13 cellular contexts compared by ENCODE assay signal in the genomic region with DNA sequence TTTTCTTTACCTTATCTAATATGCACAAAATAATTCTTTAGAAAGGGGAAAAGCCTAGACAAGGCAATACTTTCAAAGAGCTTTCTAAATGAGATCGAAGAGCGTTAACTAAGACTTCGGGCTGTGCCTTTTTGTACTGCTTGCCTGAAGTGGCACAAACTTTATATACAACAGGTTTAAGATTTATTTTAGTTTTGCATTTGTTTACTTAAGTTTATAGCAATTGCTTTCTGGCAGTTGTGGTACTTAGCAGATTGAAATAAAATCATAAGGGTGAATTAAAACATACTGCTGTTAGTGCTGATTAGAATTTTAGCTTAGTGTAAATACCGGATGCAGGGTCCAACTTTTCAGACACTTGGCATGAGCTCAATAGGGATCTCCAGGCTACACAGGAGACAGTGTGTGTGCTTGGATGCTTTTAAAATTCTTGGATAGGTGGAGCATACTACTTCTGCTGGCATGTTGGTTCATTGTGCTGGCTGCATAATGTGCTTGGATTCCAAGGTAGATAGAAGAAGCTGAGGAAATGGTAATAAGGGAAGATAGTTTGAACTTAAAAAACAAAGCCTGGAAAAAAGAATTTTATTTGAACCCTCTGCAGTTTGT.
DNase-seq lines count a peak whose midpoint lies in the region; ATAC-seq, FAIRE-seq and TF ChIP-seq lines count a peak whose summit lies in the region.
"Had no signal": no experiment of that assay in that cellular context is flagged by ENCODE, and none has a peak within 500 bp of the region (broad histone marks: within the 10 kb centered on the region; RNA-seq: fewer than 3 reads in every experiment).

No MANE protein-coding gene starts in this region.

- no peak overlapping the region for H3K9ac ChIP-seq in HepG2 (ENCODE audit: insufficient read depth, low read depth, low read length)

- no peaks in the 10 kb centered on the region; the same call in 1 of the 2 replicates for H4K20me1 ChIP-seq in HepG2 (ENCODE audit: insufficient read depth, low read length)

- H3K27ac ChIP-seq in right lobe of liver (peak overlapping the region in 1 of 3 donors; percentile 10), HepG2 (ENCODE audit: extremely low read length, insufficient read depth, low read length) (no peak overlapping the region), gastroesophageal sphincter (peak overlapping the region; percentile 81 to 95 (median 82))
- H3K27ac ChIP-seq: SJCRH30 had no signal

- H3K4me2 ChIP-seq in HepG2 (ENCODE audit: low read depth, low read length) = no peak overlapping the region

- POLR2A ChIA-PET in HepG2 (lab: Yijun Ruan, JAX) = no interaction called here

- TF ChIP-seq POLR2A in right lobe of liver (IDR thresholded peaks at IDR 0.05) (no peak), HepG2 (IDR thresholded peaks at IDR 0.05; ENCODE audit: insufficient read depth in 1 of 2, low read depth in 2 of 2, low read length in 2 of 2) (no peak), gastroesophageal sphincter (IDR thresholded peaks at IDR 0.05) (no peak)

- no TSS peak for BruUV-seq in HepG2 (replicated peaks; lab: Mats Ljungman, UMichigan)

- H3K4me3 ChIP-seq in right lobe of liver = no peak overlapping the region
- no peak overlapping the region for H3K4me3 ChIP-seq in HepG2 (replicated peaks in 1 of 3; ENCODE audit: insufficient read depth in 1 of 3, low read depth in 2 of 3, low read length in 3 of 3)
- peak overlapping the region; percentile 35 to 36 for H3K4me3 ChIP-seq in gastroesophageal sphincter
- no peak overlapping the region for H3K4me3 ChIP-seq in neuron (ENCODE audit: low read length)
- H3K4me3 ChIP-seq: SJCRH30 had no signal

- H3K9me3 ChIP-seq in right lobe of liver (no peaks in the 10 kb centered on the region), HepG2 (ENCODE audit: low read length) (no peaks in the 10 kb centered on the region), gastroesophageal sphincter (no peaks in the 10 kb centered on the region), neuron (ENCODE audit: low read length) (no peaks in the 10 kb centered on the region)
- H3K9me3 ChIP-seq: SJCRH30 had no signal

- TF ChIP-seq CTCF in right lobe of liver (IDR thresholded peaks at IDR 0.05) (no peak), HepG2 (CRISPR knock-in tag; IDR thresholded peaks at IDR 0.05) (no peak), gastroesophageal sphincter (IDR thresholded peaks at IDR 0.05) (no peak)

- no peaks in the 10 kb centered on the region for H3K27me3 ChIP-seq in right lobe of liver
- H3K27me3 ChIP-seq in HepG2 (ENCODE audit: control insufficient read depth in 1 of 2, insufficient read depth in 2 of 2, low read length in 2 of 2) = no peaks in the 10 kb centered on the region
- H3K27me3 ChIP-seq in gastroesophageal sphincter = no peaks in the 10 kb centered on the region
- no peaks in the 10 kb centered on the region for H3K27me3 ChIP-seq in neuron (ENCODE audit: insufficient read depth, low read length)
- H3K27me3 ChIP-seq: SJCRH30 had no signal

- TF ChIP-seq RAD21 in HepG2 (CRISPR knock-in tag; IDR thresholded peaks at IDR 0.05) = no peak

- H3K36me3 ChIP-seq in right lobe of liver (no peaks in the 10 kb centered on the region), HepG2 (replicated peaks in 1 of 2; ENCODE audit: control insufficient read depth in 1 of 2, insufficient read depth in 2 of 2, low read length in 2 of 2) (no peaks in the 10 kb centered on the region; a peak in 1 of 5 replicates), gastroesophageal sphincter (no peaks in the 10 kb centered on the region), neuron (ENCODE audit: insufficient read depth, low read length) (no peaks in the 10 kb centered on the region)
- H3K36me3 ChIP-seq: SJCRH30 had no signal

- intact Hi-C loops in right lobe of liver (cut with DNase I) (no loop called here), HepG2 (cut with micrococcal nuclease; ENCODE audit: unreplicated experiment) (no loop called here)

- H3K4me1 ChIP-seq in right lobe of liver (peaks cover 0 to 34% (median 12%) of the 10 kb centered on the region in 4 donors), HepG2 (ENCODE audit: insufficient read depth, low read length) (peaks cover 39% of the 10 kb centered on the region), gastroesophageal sphincter (peaks cover 6 to 66% (median 30%) of the 10 kb centered on the region in 3 donors), neuron (ENCODE audit: insufficient read depth, low read length) (no peaks in the 10 kb centered on the region)

- no peak for TF ChIP-seq EP300 in HepG2 (IDR thresholded peaks at IDR 0.05; ENCODE audit: low read depth in 2 of 2, low read length in 2 of 2)
- TF ChIP-seq EP300 in HepG2 (CRISPR knock-in tag; IDR thresholded peaks at IDR 0.05; ENCODE audit: borderline replicate concordance) = no peak
- TF ChIP-seq EP300 in gastroesophageal sphincter (IDR thresholded peaks at IDR 0.05) = no peak

- no peak for DNase-seq in right lobe of liver
- no peak for DNase-seq in HepG2 (ENCODE audit: low spot score)
- no peak for DNase-seq in CD1c-positive myeloid dendritic cell (ENCODE audit: extremely low spot score)
- no peak for DNase-seq in NOMO-1 (lab: John Stamatoyannopoulos, UW; ENCODE audit: unreplicated experiment in 2 of 2)
- DNase-seq: activated CD8-positive, alpha-beta memory T cell treated with anti-CD3 and anti-CD28 coated beads, Interleukin-2, amount 10 ng/mL, durations not matched to agents 7 days and 5 days; activated naive CD4-positive, alpha-beta T cell treated with anti-CD3 and anti-CD28 coated beads, Interleukin-2, amount 50 U/mL, for 16 hours; NCI-H526 treated with DMSO at 0.1 percent for 48 hours; SJCRH30 had no signal

- no peak overlapping the region for H2AFZ ChIP-seq in HepG2 (ENCODE audit: low read length)
- peak overlapping the region; percentile 68 for H2AFZ ChIP-seq in neuron (ENCODE audit: low read depth, low read length)

- in situ Hi-C loops in HepG2 (cut with HindIII; ENCODE audit: extremely low pct_ligation_motif_present, low pct_unique_long_range_greater_than_20kb) = no loop called here

- peaks cover 96% of the 10 kb centered on the region for H3K79me2 ChIP-seq in HepG2 (ENCODE audit: insufficient read depth, low read length)

- CTCF ChIA-PET in HepG2 (lab: Yijun Ruan, JAX; ENCODE audit: low intra/inter-chr PET ratio, low total read pairs) = no interaction called here

- ATAC-seq in right lobe of liver (peak in 3 of 4 donors; percentile 13 to 49 (median 38)), HepG2 (no peak), gastroesophageal sphincter (peak; percentile 57), GM21576 (IDR thresholded peaks at IDR 0.05; ENCODE audit: unreplicated experiment) (no peak)
- ATAC-seq in activated CD4-positive, CD25-positive, alpha-beta regulatory T cell treated with anti-CD3 and anti-CD28 coated beads, Interleukin-2, amount 50 U/mL, for 24 hours = no peak
- ATAC-seq: activated CD8-positive, alpha-beta memory T cell treated with anti-CD3 and anti-CD28 coated beads, Interleukin-2, amount 10 ng/mL, durations not matched to agents 7 days and 5 days had no signal

- 63% methylated on average over 4 of the region's 4 CpGs for WGBS in right lobe of liver (ENCODE audit: insufficient coverage, low coverage, low lambda C conversion rate, missing lambda C conversion rate)
- 88% methylated on average over 4 of the region's 4 CpGs for WGBS in HepG2 (ENCODE audit: low lambda C conversion rate)
- 16 to 28% methylated on average over 4 of the region's 4 CpGs for WGBS in gastroesophageal sphincter (ENCODE audit: low coverage in 1 of 2), 2 donors

- FAIRE-seq in HepG2 (lab: Jason Lieb, UNC) = no peak
- FAIRE-seq: frontal cortex had no signal

TF ChIP-seq in HepG2, 621 proteins besides CTCF, POLR2A, EP300 and RAD21:
- TF ChIP-seq ZFY (CRISPR knock-in tag; IDR thresholded peaks at IDR 0.05) = no peak
- TF ChIP-seq, protein P1, sequence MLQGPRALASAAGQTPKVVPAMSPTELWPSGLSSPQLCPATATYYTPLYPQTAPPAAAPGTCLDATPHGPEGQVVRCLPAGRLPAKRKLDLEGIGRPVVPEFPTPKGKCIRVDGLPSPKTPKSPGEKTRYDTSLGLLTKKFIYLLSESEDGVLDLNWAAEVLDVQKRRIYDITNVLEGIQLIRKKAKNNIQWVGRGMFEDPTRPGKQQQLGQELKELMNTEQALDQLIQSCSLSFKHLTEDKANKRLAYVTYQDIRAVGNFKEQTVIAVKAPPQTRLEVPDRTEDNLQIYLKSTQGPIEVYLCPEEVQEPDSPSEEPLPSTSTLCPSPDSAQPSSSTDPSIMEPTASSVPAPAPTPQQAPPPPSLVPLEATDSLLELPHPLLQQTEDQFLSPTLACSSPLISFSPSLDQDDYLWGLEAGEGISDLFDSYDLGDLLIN (CRISPR knock-in tag; IDR thresholded peaks at IDR 0.05; ENCODE audit: borderline replicate concordance) = no peak
- no peak for TF ChIP-seq ZNF564 (CRISPR knock-in tag; IDR thresholded peaks at IDR 0.05)
- no peak for TF ChIP-seq AGO2 (optimal IDR thresholded peaks at IDR 0.05; ENCODE audit: low read depth, low read length)
- TF ChIP-seq, protein P2, sequence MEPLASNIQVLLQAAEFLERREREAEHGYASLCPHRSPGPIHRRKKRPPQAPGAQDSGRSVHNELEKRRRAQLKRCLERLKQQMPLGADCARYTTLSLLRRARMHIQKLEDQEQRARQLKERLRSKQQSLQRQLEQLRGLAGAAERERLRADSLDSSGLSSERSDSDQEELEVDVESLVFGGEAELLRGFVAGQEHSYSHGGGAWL (CRISPR knock-in tag; IDR thresholded peaks at IDR 0.05) = no peak
- TF ChIP-seq ZNF225 (CRISPR knock-in tag; IDR thresholded peaks at IDR 0.05) = no peak
- TF ChIP-seq BORCS8-MEF2B (CRISPR knock-in tag; IDR thresholded peaks at IDR 0.05) = no peak
- TF ChIP-seq PCBP1 (IDR thresholded peaks at IDR 0.05; ENCODE audit: borderline replicate concordance, low read depth, low read length) = no peak
- TF ChIP-seq RCOR2 (CRISPR knock-in tag; IDR thresholded peaks at IDR 0.05) = no peak
- TF ChIP-seq KLF6 (CRISPR knock-in tag; IDR thresholded peaks at IDR 0.05) = no peak
- TF ChIP-seq ZNF44 (CRISPR knock-in tag; IDR thresholded peaks at IDR 0.05) = no peak
TF ChIP-seq in HepG2: peak in this region for 0.

Comparison
In these comparisons a context has a peak if more than half of its experiments do, and no peak if none do; other contexts are left out.
1. ATAC-seq: peak in right lobe of liver (3 of 4) and gastroesophageal sphincter (single experiment); none in HepG2 (single experiment), activated CD4-positive, CD25-positive, alpha-beta regulatory T cell treated with anti-CD3 and anti-CD28 coated beads, Interleukin-2, amount 50 U/mL, for 24 hours (0 of 2) and GM21576 (single experiment).
2. H3K4me3 ChIP-seq: peak in gastroesophageal sphincter (2 of 2); none in right lobe of liver (0 of 3), HepG2 (0 of 3) and neuron (single experiment).